In the genomic region with DNA sequence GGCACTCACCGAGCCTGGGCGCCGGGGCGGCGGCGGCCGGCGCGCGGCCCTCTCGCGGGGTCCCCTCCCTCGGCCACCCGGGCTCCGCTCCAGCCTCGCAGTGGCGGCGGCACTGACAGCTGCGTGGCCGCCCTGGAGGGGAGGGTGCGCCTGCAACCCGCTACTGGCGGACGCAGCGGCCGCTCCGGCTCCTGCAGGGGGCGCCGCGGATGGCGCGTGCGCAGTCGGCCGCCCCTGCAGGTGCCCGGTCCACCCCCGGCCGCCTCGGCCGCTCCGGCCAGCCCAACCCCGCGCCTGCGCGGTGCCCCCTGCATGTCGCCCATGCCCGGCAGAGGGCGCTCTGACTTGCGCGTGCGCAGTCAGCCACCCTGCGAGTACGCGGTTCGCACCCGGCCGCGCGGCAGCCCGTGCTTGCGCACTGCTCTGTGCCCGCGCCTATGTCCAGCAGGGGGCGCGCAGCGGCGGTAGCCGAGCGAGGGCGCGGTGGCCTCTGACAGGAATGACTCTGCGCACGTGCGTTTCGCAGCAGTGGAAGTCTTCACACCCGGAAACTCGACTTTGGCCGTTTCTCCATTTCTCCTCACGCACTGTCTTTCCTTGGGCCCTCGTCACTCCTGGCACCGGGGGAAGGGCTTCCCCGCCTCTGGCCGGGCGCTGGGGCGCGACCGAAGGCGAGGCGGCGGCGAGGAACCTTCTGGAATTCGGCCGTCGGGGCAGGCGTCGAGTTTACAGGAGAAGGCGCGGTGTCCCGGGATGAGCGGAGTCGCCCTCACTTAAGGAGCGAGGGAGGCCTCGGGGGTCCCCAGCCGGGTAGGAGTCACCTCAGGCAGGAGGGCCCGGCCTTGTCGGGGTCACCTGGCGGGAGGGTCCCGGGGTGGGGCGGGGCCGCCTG, we compare ENCODE assay signal across 8 cellular contexts. TPM values are rescaled to one million over a fixed set of nuclear protein-coding genes. Genes with fewer than 3 reads are reported as not detected.
DNase-seq lines count a peak whose midpoint lies in the region; ATAC-seq lines count a peak whose summit lies in the region.

A gene (minus strand): TSS at position 165 of the 892 bp plus-strand sequence. CDS start 14,262 bp downstream, outside the sequence.

- H3K27ac ChIP-seq in CD8-positive, alpha-beta memory T cell (ENCODE audit: low read depth, low read length), result peak within 1 kb of the TSS; percentile 51

- no peaks in the 10 kb centered on the region for H3K27me3 ChIP-seq in CD8-positive, alpha-beta memory T cell (ENCODE audit: insufficient read depth, low read length, poor library complexity, severe bottlenecking)

- peaks cover 15 to 21% (median 17%) of the 10 kb centered on the region in 3 donors for H3K4me1 Mint-ChIP-seq in CD8-positive, alpha-beta memory T cell
- peaks cover 24% of the 10 kb centered on the region for H3K4me1 Mint-ChIP-seq in activated CD8-positive, alpha-beta T cell treated with anti-CD3 and anti-CD28 coated beads, Interleukin-2, amount 10 ng/mL, durations not matched to agents 7 days and 5 days (ENCODE audit: low read depth)

- DNase-seq in CD8-positive, alpha-beta memory T cell, result peak; percentile 87 to 93 (median 91)
- peak; percentile 97 for DNase-seq in HK-2 (ENCODE audit: unreplicated experiment)
- DNase-seq in NCI-H82 treated with DMSO at 0.1 percent for 48 hours (lab: John Stamatoyannopoulos, UW; ENCODE audit: unreplicated experiment), result peak; percentile 71
- DNase-seq in activated CD8-positive, alpha-beta T cell treated with anti-CD3 and anti-CD28 coated beads, Interleukin-2, amount 10 ng/mL, durations not matched to agents 7 days and 5 days, result peak; percentile 95
- peak; percentile 91 for DNase-seq in effector CD8-positive, alpha-beta T cell (lab: John Stamatoyannopoulos, UW)
- DNase-seq in lung microvascular endothelial cell (ENCODE audit: low read depth in 2 of 2), result peak; percentile 93 to 96
- DNase-seq in stimulated activated CD4-positive, alpha-beta T cell treated with anti-CD3 and anti-CD28 coated beads, TNF-alpha, amount 100 ng/mL, for 48 hours (ENCODE audit: low read depth in 3 of 3), result peak; percentile 91 to 95 (median 92)

- no peaks in the 10 kb centered on the region for H3K9me3 ChIP-seq in CD8-positive, alpha-beta memory T cell (ENCODE audit: low read length)

- H3K4me3 ChIP-seq in CD8-positive, alpha-beta memory T cell (ENCODE audit: low read length), result peak within 1 kb of the TSS; percentile 68

- POLR2A ChIA-PET in CD8-positive, alpha-beta memory T cell (lab: Charles Lee), result interaction anchor here (0.5 kb wide), 1 partner anchor 11 kb away, joined by 4 read pairs; no protein-coding TSS in a partner anchor
- POLR2A ChIA-PET in activated CD8-positive, alpha-beta T cell treated with anti-CD3 and anti-CD28 coated beads, Interleukin-2, amount 10 ng/mL, durations not matched to agents 7 days and 5 days (lab: Charles Lee), result no interaction called here

- CTCF ChIA-PET in CD8-positive, alpha-beta memory T cell (lab: Charles Lee), result interaction anchor here (0.6 to 1.2 kb wide), 6 partner anchors 9 to 161 kb away, joined by 3 to 6 read pairs (median 3); no protein-coding TSS in a partner anchor
- CTCF ChIA-PET in activated CD8-positive, alpha-beta T cell treated with anti-CD3 and anti-CD28 coated beads, Interleukin-2, amount 10 ng/mL, durations not matched to agents 7 days and 5 days (lab: Charles Lee), result interaction anchor here (0.7 to 1.5 kb wide), 10 partner anchors 9 to 148 kb away, joined by 3 to 6 read pairs (median 3); no protein-coding TSS in a partner anchor

- no peaks in the 10 kb centered on the region for H3K9me3 Mint-ChIP-seq in CD8-positive, alpha-beta memory T cell
- H3K9me3 Mint-ChIP-seq in activated CD8-positive, alpha-beta T cell treated with anti-CD3 and anti-CD28 coated beads, Interleukin-2, amount 10 ng/mL, durations not matched to agents 7 days and 5 days (ENCODE audit: insufficient read depth), result no peaks in the 10 kb centered on the region

- H3K27ac Mint-ChIP-seq in CD8-positive, alpha-beta memory T cell, result peak within 1 kb of the TSS in 5 of 8 donors; percentile 56 to 76 (median 62)
- peak within 1 kb of the TSS; percentile 70 for H3K27ac Mint-ChIP-seq in activated CD8-positive, alpha-beta T cell treated with anti-CD3 and anti-CD28 coated beads, Interleukin-2, amount 10 ng/mL, durations not matched to agents 7 days and 5 days

- peaks cover 11% of the 10 kb centered on the region for H3K4me1 ChIP-seq in CD8-positive, alpha-beta memory T cell (ENCODE audit: insufficient read depth, low read length)

- peak within 1 kb of the TSS; percentile 84 to 92 (median 86) for H3K4me3 Mint-ChIP-seq in CD8-positive, alpha-beta memory T cell
- H3K4me3 Mint-ChIP-seq in activated CD8-positive, alpha-beta T cell treated with anti-CD3 and anti-CD28 coated beads, Interleukin-2, amount 10 ng/mL, durations not matched to agents 7 days and 5 days, result peak within 1 kb of the TSS; percentile 77

- no peaks in the 10 kb centered on the region for H3K36me3 ChIP-seq in CD8-positive, alpha-beta memory T cell (ENCODE audit: insufficient read depth, low read length)

- peaks cover 0 to 3% of the 10 kb centered on the region in 2 donors for H3K27me3 Mint-ChIP-seq in CD8-positive, alpha-beta memory T cell
- peaks cover 21% of the 10 kb centered on the region for H3K27me3 Mint-ChIP-seq in activated CD8-positive, alpha-beta T cell treated with anti-CD3 and anti-CD28 coated beads, Interleukin-2, amount 10 ng/mL, durations not matched to agents 7 days and 5 days (ENCODE audit: low read depth)

- ATAC-seq in GM19455 (IDR thresholded peaks at IDR 0.05; ENCODE audit: unreplicated experiment), result peak; percentile 76
- peak; percentile 91 for ATAC-seq in activated CD8-positive, alpha-beta T cell treated with anti-CD3 and anti-CD28 coated beads, Interleukin-2, amount 10 ng/mL, durations not matched to agents 7 days and 5 days

- H3K36me3 Mint-ChIP-seq in CD8-positive, alpha-beta memory T cell, result no peaks in the 10 kb centered on the region
- H3K36me3 Mint-ChIP-seq in activated CD8-positive, alpha-beta T cell treated with anti-CD3 and anti-CD28 coated beads, Interleukin-2, amount 10 ng/mL, durations not matched to agents 7 days and 5 days (ENCODE audit: low read depth), result peaks cover 6% of the 10 kb centered on the region

RNA-seq across cellular contexts. Expression of the gene that starts here (rescaled TPM):
- 1 to 10 TPM; 7.0 to 7.9 TPM for total RNA-seq in CD8-positive, alpha-beta memory T cell
- 4.1 TPM for polyA plus RNA-seq in CD8-positive, alpha-beta memory T cell
- 1 to 10 TPM; 6.3 to 6.8 TPM for total RNA-seq in activated CD8-positive, alpha-beta T cell treated with anti-CD3 and anti-CD28 coated beads, Interleukin-2, amount 10 ng/mL, durations not matched to agents 7 days and 5 days
- total RNA-seq in lung microvascular endothelial cell, result 20.3 and 30.2 TPM in 2 replicates

Comparison
In these comparisons a context has a peak if more than half of its experiments do, and no peak if none do; other contexts are left out.
1. Peak in every context shown above with its lines: DNase-seq, ATAC-seq, H3K4me3 ChIP-seq and H3K27ac ChIP-seq.